8 cellular contexts compared by ENCODE assay signal in genomic region chr12:120468846-120469449, GRCh38. TPM values are rescaled to one million over a fixed set of nuclear protein-coding genes. Genes with fewer than 3 reads are reported as not detected.
DNase-seq lines count a peak whose midpoint lies in the region; ATAC-seq and TF ChIP-seq lines count a peak whose summit lies in the region.

No MANE protein-coding gene starts in this region.

- intact Hi-C loops in Right ventricle myocardium superior (cut with DNase I), result no loop called here

- H3K9me3 ChIP-seq in MG63, result no peaks in the 10 kb centered on the region
- H3K9me3 ChIP-seq in trophoblast cell (ENCODE audit: insufficient read depth, low read depth, low read length), result no peaks in the 10 kb centered on the region

- peak overlapping the region; percentile 93 for H3K18ac ChIP-seq in trophoblast cell (ENCODE audit: low read length)

- DNase-seq in GM06990 (ENCODE audit: extremely low read depth, insufficient read length) (no peak), MG63 (peak; percentile 28), Right ventricle myocardium superior (peak; percentile 56), trophoblast cell (no peak), RKO (ENCODE audit: low spot score) (no peak), NCI-H187 (lab: John Stamatoyannopoulos, UW) (no peak)
- no peak for DNase-seq in activated naive CD4-positive, alpha-beta T cell treated with anti-CD3 and anti-CD28 coated beads, Interleukin-2, amount 10 ng/mL, durations not matched to agents 7 days and 5 days

- H3K4me1 Mint-ChIP-seq in activated naive CD4-positive, alpha-beta T cell treated with anti-CD3 and anti-CD28 coated beads, Interleukin-2, amount 10 ng/mL, durations not matched to agents 7 days and 5 days, result peaks cover 39% of the 10 kb centered on the region

- H3K27ac ChIP-seq in trophoblast cell (ENCODE audit: low read depth, low read length), result peak overlapping the region; percentile 88

- no CpG with 5 or more reads among the region's 57 CpGs for WGBS in trophoblast cell (ENCODE audit: extremely low coverage, insufficient coverage, insufficient read length)

- peak overlapping the region; percentile 90 for H3K27ac Mint-ChIP-seq in activated naive CD4-positive, alpha-beta T cell treated with anti-CD3 and anti-CD28 coated beads, Interleukin-2, amount 10 ng/mL, durations not matched to agents 7 days and 5 days

- H3K4me2 ChIP-seq in trophoblast cell (ENCODE audit: low read length), result peak overlapping the region; percentile 86

- H2BK120ac ChIP-seq in trophoblast cell (ENCODE audit: insufficient read depth, low read length, poor library complexity), result peak overlapping the region; percentile 91

- H3K27me3 Mint-ChIP-seq in activated naive CD4-positive, alpha-beta T cell treated with anti-CD3 and anti-CD28 coated beads, Interleukin-2, amount 10 ng/mL, durations not matched to agents 7 days and 5 days, result peaks cover 4% of the 10 kb centered on the region

- H3K4me3 ChIP-seq in GM06990 (replicated peaks; ENCODE audit: low read depth, low read length), result peak overlapping the region; percentile 82
- H3K4me3 ChIP-seq in MG63, result peak overlapping the region; percentile 95
- peak overlapping the region; percentile 99 for H3K4me3 ChIP-seq in trophoblast cell (ENCODE audit: low read depth, low read length)

- CTCF ChIA-PET in activated naive CD4-positive, alpha-beta T cell treated with anti-CD3 and anti-CD28 coated beads, Interleukin-2, amount 10 ng/mL, durations not matched to agents 7 days and 5 days (lab: Charles Lee), result interaction anchor here (0.8 to 2.6 kb wide), 9 partner anchors 11 to 152 kb away, joined by 3 to 9 read pairs (median 3); partner anchors contain the start of genes COX6A1 and POP5

- peak overlapping the region; percentile 67 for H4K12ac ChIP-seq in trophoblast cell (ENCODE audit: low read depth, low read length)

- peak overlapping the region; percentile 96 for H3K9ac ChIP-seq in trophoblast cell (ENCODE audit: low read length)

- H3K14ac ChIP-seq in trophoblast cell (ENCODE audit: low read length), result peak overlapping the region; percentile 97

- H2AK5ac ChIP-seq in trophoblast cell (ENCODE audit: low read length), result peak overlapping the region; percentile 79

- H3K27me3 ChIP-seq in GM06990 (replicated peaks; ENCODE audit: control insufficient read depth, insufficient read depth, low read length), result no peaks in the 10 kb centered on the region
- no peaks in the 10 kb centered on the region for H3K27me3 ChIP-seq in MG63
- no peaks in the 10 kb centered on the region for H3K27me3 ChIP-seq in trophoblast cell (ENCODE audit: insufficient read depth, low read length)

- no peak overlapping the region for H2BK12ac ChIP-seq in trophoblast cell (ENCODE audit: low read length)

- H3K9me3 Mint-ChIP-seq in activated naive CD4-positive, alpha-beta T cell treated with anti-CD3 and anti-CD28 coated beads, Interleukin-2, amount 10 ng/mL, durations not matched to agents 7 days and 5 days, result no peaks in the 10 kb centered on the region

- H3K23ac ChIP-seq in trophoblast cell (ENCODE audit: low read length), result no peak overlapping the region

- H2AFZ ChIP-seq in trophoblast cell (ENCODE audit: insufficient read depth, low read length, poor library complexity), result peak overlapping the region; percentile 56

- ATAC-seq in GM21786 (IDR thresholded peaks at IDR 0.05; ENCODE audit: unreplicated experiment) (peak; percentile 24), Right ventricle myocardium superior (ENCODE audit: poor library complexity) (peak; percentile 28)

- peak overlapping the region; percentile 91 for H4K91ac ChIP-seq in trophoblast cell (ENCODE audit: low read depth, low read length)

- H3K79me1 ChIP-seq in trophoblast cell (ENCODE audit: low read length), result peaks cover 11% of the 10 kb centered on the region

- H3K36me3 ChIP-seq in GM06990 (ENCODE audit: control insufficient read depth, insufficient read depth, low read length) (peaks cover 13% of the 10 kb centered on the region), MG63 (peaks cover 43% of the 10 kb centered on the region), trophoblast cell (ENCODE audit: control insufficient read depth in 1 of 2, insufficient read depth in 2 of 2, low read length in 2 of 2) (peaks cover 12 to 22% of the 10 kb centered on the region in 2 experiments)

- H4K8ac ChIP-seq in trophoblast cell (ENCODE audit: low read depth, low read length), result peak overlapping the region; percentile 89

- H3K79me2 ChIP-seq in trophoblast cell (ENCODE audit: control insufficient read depth, insufficient read depth, low read length, poor library complexity), result peaks cover 20% of the 10 kb centered on the region

- TF ChIP-seq CTCF in GM06990 (IDR thresholded peaks at IDR 0.05; ENCODE audit: insufficient read depth, low read length, poor library complexity, severe bottlenecking), result peak; percentile 34

- peak overlapping the region; percentile 91 for H2BK5ac ChIP-seq in trophoblast cell (ENCODE audit: low read depth, low read length, poor library complexity)

- H3K4ac ChIP-seq in trophoblast cell (ENCODE audit: low read depth, low read length), result peak overlapping the region; percentile 99

- H3K4me3 Mint-ChIP-seq in activated naive CD4-positive, alpha-beta T cell treated with anti-CD3 and anti-CD28 coated beads, Interleukin-2, amount 10 ng/mL, durations not matched to agents 7 days and 5 days, result peak overlapping the region; percentile 93

- H3K4me1 ChIP-seq in trophoblast cell (ENCODE audit: control insufficient read depth in 1 of 2, insufficient read depth in 2 of 2, low read length in 2 of 2), result peaks cover 8 to 10% of the 10 kb centered on the region in 2 experiments

- H3K36me3 Mint-ChIP-seq in activated naive CD4-positive, alpha-beta T cell treated with anti-CD3 and anti-CD28 coated beads, Interleukin-2, amount 10 ng/mL, durations not matched to agents 7 days and 5 days, result peaks cover 30% of the 10 kb centered on the region

RNA-seq across cellular contexts. Expression of gene SRSF9, which starts 0.6 kb away (rescaled TPM):
- 332 and 366 TPM in 2 replicates for total RNA-seq in MG63 (2014; rRNA removed; shearing (Covaris generic); ENCODE audit: low replicate concordance)
- 38.9 TPM for total RNA-seq in Right ventricle myocardium superior
- 217 and 221 TPM in 2 replicates for polyA plus RNA-seq in trophoblast cell (2013)

RNA-seq across cellular contexts. Expression of gene GATC, which starts 22.7 kb away (rescaled TPM):
- 14.8 and 15.5 TPM in 2 replicates for total RNA-seq in MG63 (2014; rRNA removed; shearing (Covaris generic); ENCODE audit: low replicate concordance)
- total RNA-seq in Right ventricle myocardium superior, result 13.0 TPM
- 18.2 and 18.5 TPM in 2 replicates for polyA plus RNA-seq in trophoblast cell (2013)

RNA-seq across cellular contexts. Expression of gene TRIAP1, which starts 22.8 kb away (rescaled TPM):
- 40.3 and 41.4 TPM in 2 replicates for total RNA-seq in MG63 (2014; rRNA removed; shearing (Covaris generic); ENCODE audit: low replicate concordance)
- total RNA-seq in Right ventricle myocardium superior, result 15.1 TPM
- 63.0 and 63.9 TPM in 2 replicates for polyA plus RNA-seq in trophoblast cell (2013)

RNA-seq across cellular contexts. Expression of gene DYNLL1, which starts 27.0 kb away (rescaled TPM):
- total RNA-seq in MG63 (2014; rRNA removed; shearing (Covaris generic); ENCODE audit: low replicate concordance), result 472 and 685 TPM in 2 replicates
- total RNA-seq in Right ventricle myocardium superior, result 154 TPM
- polyA plus RNA-seq in trophoblast cell (2013), result 658 and 709 TPM in 2 replicates

RNA-seq across cellular contexts. Expression of gene COX6A1, which starts 31.0 kb away (rescaled TPM):
- 359 and 816 TPM in 2 replicates for total RNA-seq in MG63 (2014; rRNA removed; shearing (Covaris generic); ENCODE audit: low replicate concordance)
- total RNA-seq in Right ventricle myocardium superior, result 119 TPM
- 832 and 878 TPM in 2 replicates for polyA plus RNA-seq in trophoblast cell (2013)

Comparison
In these comparisons a context has a peak if more than half of its experiments do, and no peak if none do; other contexts are left out.
1. DNase-seq: peak in MG63 (single experiment) and Right ventricle myocardium superior (single experiment); none in GM06990 (single experiment), activated naive CD4-positive, alpha-beta T cell treated with anti-CD3 and anti-CD28 coated beads, Interleukin-2, amount 10 ng/mL, durations not matched to agents 7 days and 5 days (single experiment), trophoblast cell (0 of 2), RKO (single experiment) and NCI-H187 (0 of 2).
2. Peak in every context shown above with its lines, with median percentiles within 50 percentile points of each other: H3K4me3 ChIP-seq.